In the genomic region with DNA sequence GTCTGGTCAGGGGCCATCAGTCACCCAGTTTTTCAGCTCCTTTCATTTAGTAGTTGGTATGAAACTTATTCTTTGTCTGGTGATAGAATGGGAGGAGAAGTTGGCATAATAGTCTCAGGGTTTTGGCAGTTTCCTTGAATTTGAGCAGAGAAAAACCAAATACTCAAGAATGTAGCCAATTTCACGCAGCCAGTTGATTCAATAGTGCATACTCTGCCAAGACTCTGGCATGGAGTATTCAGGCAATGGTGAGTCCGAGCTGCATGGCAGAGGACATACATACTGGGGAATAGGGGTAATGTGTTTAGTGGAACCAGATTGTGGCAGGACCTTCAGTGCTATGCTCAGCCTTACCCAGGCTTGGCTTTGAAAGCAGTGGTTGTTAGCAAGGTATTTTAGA, we compare ENCODE assay signal across 29 cellular contexts.
A peak's percentile ranks its signal among the peaks of the same experiment; 100 is the strongest.
DNase-seq lines count a peak whose midpoint lies in the region; ATAC-seq, FAIRE-seq and TF ChIP-seq lines count a peak whose summit lies in the region.
"Had no signal": no experiment of that assay in that cellular context is flagged by ENCODE, and none has a peak within 500 bp of the region (broad histone marks: within the 10 kb centered on the region; RNA-seq: fewer than 3 reads in every experiment).

No MANE protein-coding gene starts in this region.

- DNase-seq in activated CD4-positive, alpha-beta T cell treated with anti-CD3 and anti-CD28 coated beads, Interleukin-2, amount 10 ng/mL, durations not matched to agents 24 days and 14 days, result no peak
- DNase-seq in activated CD4-positive, alpha-beta T cell treated with anti-CD3 and anti-CD28 coated beads for 48 hours, result no peak
- DNase-seq in NCI-H446 treated with DMSO at 0.1 percent for 48 hours (lab: John Stamatoyannopoulos, UW) (peak; percentile 15), pons (ENCODE audit: low spot score) (peak; percentile 19), HTR-8/SVneo (ENCODE audit: insufficient read length, low spot score) (no peak), Calu3 (no peak)
- no peak for DNase-seq in central memory CD8-positive, alpha-beta T cell (ENCODE audit: low spot score in 2 of 2)
- DNase-seq in stimulated activated CD8-positive, alpha-beta memory T cell treated with anti-CD3 and anti-CD28 coated beads, Interleukin-4, amount 100 ng/mL, for 48 hours, result no peak
- DNase-seq: activated CD4-positive, alpha-beta T cell treated with anti-CD3 and anti-CD28 coated beads for 36 hours; activated naive CD4-positive, alpha-beta T cell treated with anti-CD3 and anti-CD28 coated beads, Interleukin-2, amount 50 U/mL, for 16 hours; activated T-cell treated with anti-CD3 and anti-CD28 coated beads, Interleukin-2, amount 50 U/mL, for 48 hours; anterior cingulate cortex; caudate nucleus; endodermal cell; GOT3; HFFc6; kidney; NCI-H1092; NCI-H187; NCI-H2171; NCI-H510A; stimulated activated CD4-positive, alpha-beta T cell treated with anti-CD3 and anti-CD28 coated beads, Interleukin-12 subunit alpha, Interleukin-12 subunit beta, amount 100 ng/mL, for 4 hours; stimulated activated CD4-positive, alpha-beta T cell treated with anti-CD3 and anti-CD28 coated beads, Interleukin-2, amount 100 ng/mL, for 48 hours; SW 1271; upper lobe of right lung had no signal

- H3K27ac Mint-ChIP-seq in activated CD4-positive, alpha-beta T cell treated with anti-CD3 and anti-CD28 coated beads, Interleukin-2, amount 10 ng/mL, durations not matched to agents 24 days and 14 days, result peak overlapping the region; percentile 85
- H3K27ac Mint-ChIP-seq in central memory CD8-positive, alpha-beta T cell (ENCODE audit: low read depth), result peak overlapping the region; percentile 30
- no peak overlapping the region for H3K27ac Mint-ChIP-seq in Calu3 (ENCODE audit: unreplicated experiment)
- H3K27ac Mint-ChIP-seq: dendritic cell treated with granulocyte-macrophage colony-stimulating factor and Interleukin-4, amounts not matched to agents 40 ng/mL and 50 ng/mL, for 4 days; endodermal cell; HFFc6 had no signal

- H3K4me1 Mint-ChIP-seq in activated CD4-positive, alpha-beta T cell treated with anti-CD3 and anti-CD28 coated beads, Interleukin-2, amount 10 ng/mL, durations not matched to agents 24 days and 14 days, result peaks cover 43% of the 10 kb centered on the region
- peaks cover 13% of the 10 kb centered on the region for H3K4me1 Mint-ChIP-seq in central memory CD8-positive, alpha-beta T cell
- peaks cover 11% of the 10 kb centered on the region for H3K4me1 Mint-ChIP-seq in Calu3 (ENCODE audit: low read depth, unreplicated experiment)

- CTCF ChIA-PET in Calu3 (lab: Charles Lee), result no interaction called here

- FAIRE-seq in HTR-8/SVneo (lab: Jason Lieb, UNC), result no peak
- FAIRE-seq: frontal cortex, kidney had no signal

- TF ChIP-seq CTCF in Calu3 (IDR thresholded peaks at IDR 0.05; ENCODE audit: unreplicated experiment), result no peak

- BruUV-seq in Calu3 (replicated peaks; lab: Mats Ljungman, UMichigan), result no TSS peak

- no peaks in the 10 kb centered on the region for H3K27me3 Mint-ChIP-seq in activated CD4-positive, alpha-beta T cell treated with anti-CD3 and anti-CD28 coated beads, Interleukin-2, amount 10 ng/mL, durations not matched to agents 24 days and 14 days
- no peaks in the 10 kb centered on the region for H3K27me3 Mint-ChIP-seq in central memory CD8-positive, alpha-beta T cell
- no peaks in the 10 kb centered on the region for H3K27me3 Mint-ChIP-seq in Calu3 (ENCODE audit: unreplicated experiment)
- H3K27me3 Mint-ChIP-seq: activated CD4-positive, alpha-beta T cell treated with anti-CD3 and anti-CD28 coated beads for 36 hours; dendritic cell treated with granulocyte-macrophage colony-stimulating factor and Interleukin-4, amounts not matched to agents 40 ng/mL and 50 ng/mL, for 4 days had no signal

- intact Hi-C loops in activated CD4-positive, alpha-beta T cell treated with anti-CD3 and anti-CD28 coated beads, Interleukin-2, amount 10 ng/mL, durations not matched to agents 24 days and 14 days (cut with micrococcal nuclease), result loop anchor here (5.0 kb wide), 3 partner anchors 334 to 974 kb away; a partner anchor contains a TSS
- intact Hi-C loops in Calu3 (cut with micrococcal nuclease; ENCODE audit: unreplicated experiment), result no loop called here

- no peak overlapping the region for H3K4me3 Mint-ChIP-seq in activated CD4-positive, alpha-beta T cell treated with anti-CD3 and anti-CD28 coated beads, Interleukin-2, amount 10 ng/mL, durations not matched to agents 24 days and 14 days
- no peak overlapping the region for H3K4me3 Mint-ChIP-seq in central memory CD8-positive, alpha-beta T cell
- H3K4me3 Mint-ChIP-seq in Calu3 (ENCODE audit: low read depth, unreplicated experiment), result no peak overlapping the region
- H3K4me3 Mint-ChIP-seq: activated CD4-positive, alpha-beta T cell treated with anti-CD3 and anti-CD28 coated beads for 36 hours; dendritic cell treated with granulocyte-macrophage colony-stimulating factor and Interleukin-4, amounts not matched to agents 40 ng/mL and 50 ng/mL, for 4 days; endodermal cell; HFFc6; mesothelial cell of epicardium had no signal

- H3K36me3 Mint-ChIP-seq in activated CD4-positive, alpha-beta T cell treated with anti-CD3 and anti-CD28 coated beads, Interleukin-2, amount 10 ng/mL, durations not matched to agents 24 days and 14 days (ENCODE audit: low read depth), result peaks cover 75% of the 10 kb centered on the region
- H3K36me3 Mint-ChIP-seq in central memory CD8-positive, alpha-beta T cell (ENCODE audit: insufficient read depth), result peaks cover 22% of the 10 kb centered on the region
- H3K36me3 Mint-ChIP-seq in Calu3 (ENCODE audit: insufficient read depth, unreplicated experiment), result no peaks in the 10 kb centered on the region

- no peak for ATAC-seq in central memory CD8-positive, alpha-beta T cell (replicated peaks; ENCODE audit: extremely low read depth, poor library complexity, severe bottlenecking)
- ATAC-seq: activated CD4-positive, alpha-beta T cell treated with anti-CD3 and anti-CD28 coated beads for 36 hours; sciatic nerve; upper lobe of right lung had no signal

- H3K9me3 Mint-ChIP-seq in activated CD4-positive, alpha-beta T cell treated with anti-CD3 and anti-CD28 coated beads, Interleukin-2, amount 10 ng/mL, durations not matched to agents 24 days and 14 days, result peaks cover 28% of the 10 kb centered on the region
- no peaks in the 10 kb centered on the region for H3K9me3 Mint-ChIP-seq in central memory CD8-positive, alpha-beta T cell
- H3K9me3 Mint-ChIP-seq in Calu3 (ENCODE audit: low read depth, unreplicated experiment), result no peaks in the 10 kb centered on the region
- H3K9me3 Mint-ChIP-seq: dendritic cell treated with granulocyte-macrophage colony-stimulating factor and Interleukin-4, amounts not matched to agents 40 ng/mL and 50 ng/mL, for 4 days; endodermal cell; HFFc6; mesothelial cell of epicardium had no signal

Comparison
In these comparisons a context has a peak if more than half of its experiments do, and no peak if none do; other contexts are left out.
1. DNase-seq: peak in NCI-H446 treated with DMSO at 0.1 percent for 48 hours (single experiment) and pons (single experiment); none in activated CD4-positive, alpha-beta T cell treated with anti-CD3 and anti-CD28 coated beads, Interleukin-2, amount 10 ng/mL, durations not matched to agents 24 days and 14 days (single experiment), activated CD4-positive, alpha-beta T cell treated with anti-CD3 and anti-CD28 coated beads for 48 hours (single experiment), central memory CD8-positive, alpha-beta T cell (0 of 2), HTR-8/SVneo (single experiment), stimulated activated CD8-positive, alpha-beta memory T cell treated with anti-CD3 and anti-CD28 coated beads, Interleukin-4, amount 100 ng/mL, for 48 hours (single experiment) and Calu3 (single experiment).